In the genomic region with DNA sequence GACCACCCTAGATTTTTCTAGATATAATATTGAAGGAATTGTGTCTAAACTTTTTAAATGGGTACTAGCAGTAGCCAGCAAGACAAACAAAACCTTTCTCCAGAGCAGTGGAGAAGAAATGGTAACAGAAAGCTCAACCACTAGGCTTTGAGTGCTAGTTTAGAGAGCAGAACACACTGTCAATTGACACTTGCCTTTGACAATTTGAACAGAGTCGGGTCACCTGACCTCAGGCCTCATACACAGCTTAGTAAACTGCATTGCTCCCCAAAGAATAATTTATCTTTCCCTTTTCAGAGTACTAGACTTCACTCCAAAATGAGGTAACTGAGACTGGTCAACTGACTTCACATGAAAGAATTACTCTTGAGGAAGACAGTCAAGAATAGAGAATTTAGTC, we compare ENCODE assay signal across 23 cellular contexts.
"Had no signal": no experiment of that assay in that cellular context is flagged by ENCODE, and none has a peak within 500 bp of the region (broad histone marks: within the 10 kb centered on the region; RNA-seq: fewer than 3 reads in every experiment).

No MANE protein-coding gene starts in this region.

- H3K36me3 Mint-ChIP-seq: naive B cell; stimulated activated effector memory CD8-positive, alpha-beta T cell treated with anti-CD3 and anti-CD28 coated beads, Interleukin-12 subunit alpha, Interleukin-12 subunit beta, amount 100 ng/mL, for 72 hours had no signal

- H3K27me3 ChIP-seq: dorsolateral prefrontal cortex, heart right ventricle, ovary, tibial artery, upper lobe of right lung, vagina had no signal

- H3K9me3 ChIP-seq: heart right ventricle, ovary, tibial artery, upper lobe of right lung, vagina had no signal

- H3K4me1 ChIP-seq: upper lobe of right lung had no signal

- H3K9me3 Mint-ChIP-seq: naive B cell had no signal

- H3K36me3 ChIP-seq: heart right ventricle, ovary, tibial artery, upper lobe of right lung, vagina had no signal

- H3K27ac ChIP-seq: dorsolateral prefrontal cortex, heart right ventricle, ovary, upper lobe of right lung, vagina had no signal

- H3K4me1 Mint-ChIP-seq: naive B cell; stimulated activated effector memory CD8-positive, alpha-beta T cell treated with anti-CD3 and anti-CD28 coated beads, Interleukin-12 subunit alpha, Interleukin-12 subunit beta, amount 100 ng/mL, for 72 hours had no signal

- H3K27me3 Mint-ChIP-seq: naive B cell had no signal

- H3K4me3 ChIP-seq: dorsolateral prefrontal cortex, heart right ventricle, lung, ovary, tibial artery, upper lobe of right lung, vagina had no signal

- H3K27ac Mint-ChIP-seq: naive B cell; stimulated activated effector memory CD8-positive, alpha-beta T cell treated with anti-CD3 and anti-CD28 coated beads, Interleukin-12 subunit alpha, Interleukin-12 subunit beta, amount 100 ng/mL, for 72 hours had no signal

- H3K4me3 Mint-ChIP-seq: naive B cell; stimulated activated effector memory CD8-positive, alpha-beta T cell treated with anti-CD3 and anti-CD28 coated beads, Interleukin-12 subunit alpha, Interleukin-12 subunit beta, amount 100 ng/mL, for 72 hours had no signal

- FAIRE-seq: frontal cortex, islet of Langerhans had no signal

- DNase-seq: cortex of kidney; dorsolateral prefrontal cortex; effector CD8-positive, alpha-beta T cell; heart right ventricle; hypothalamus; kidney glomerular epithelial cell; mesenchymal stem cell; midbrain; naive B cell; nucleus accumbens; ovary; right cardiac atrium; stimulated activated CD4-positive, alpha-beta T cell treated with anti-CD3 and anti-CD28 coated beads, Interleukin-4, amount 100 ng/mL, for 1 hour; stimulated activated CD8-positive, alpha-beta memory T cell treated with anti-CD3 and anti-CD28 coated beads, Interleukin-4, amount 100 ng/mL, for 48 hours; stimulated activated naive CD8-positive, alpha-beta T cell treated with anti-CD3 and anti-CD28 coated beads, Interleukin-15, Interleukin-2, amounts not matched to agents 100 U/mL and 50 U/mL, for 24 hours; tibial artery; upper lobe of right lung had no signal

- ATAC-seq: left lobe of liver; stimulated activated effector memory CD8-positive, alpha-beta T cell treated with anti-CD3 and anti-CD28 coated beads, Interleukin-12 subunit alpha, Interleukin-12 subunit beta, amount 100 ng/mL, for 72 hours; stimulated activated naive CD8-positive, alpha-beta T cell treated with anti-CD3 and anti-CD28 coated beads, Interleukin-15, Interleukin-2, amounts not matched to agents 100 U/mL and 50 U/mL, for 24 hours; upper lobe of right lung had no signal
